ENCODE assay signal across 8 cellular contexts in genomic region chr5:139648205-139649081, GRCh38. TPM values are rescaled to one million over a fixed set of nuclear protein-coding genes. Genes with fewer than 3 reads are reported as not detected.
DNase-seq lines count a peak whose midpoint lies in the region; ATAC-seq and TF ChIP-seq lines count a peak whose summit lies in the region.

TSS of gene CXXC5 (plus strand) at chr5:139648349. CDS start at chr5:139680524, 32,175 bp downstream.

- DNase-seq in activated CD4-positive, alpha-beta T cell treated with anti-CD3 and anti-CD28 coated beads for 36 hours: peak; percentile 75
- no peak for DNase-seq in activated CD4-positive, alpha-beta T cell treated with anti-CD3 and anti-CD28 coated beads for 1 hour
- DNase-seq in NCI-H774 (lab: John Stamatoyannopoulos, UW): peak; percentile 41
- DNase-seq in activated T-cell treated with anti-CD3 and anti-CD28 coated beads, Interleukin-2, amount 50 U/mL, for 48 hours: peak; percentile 55 to 71
- peak; percentile 90 for DNase-seq in fibroblast of gingiva (ENCODE audit: low read depth)
- peak; percentile 84 for DNase-seq in testis

- CTCF ChIA-PET in activated CD4-positive, alpha-beta T cell treated with anti-CD3 and anti-CD28 coated beads for 36 hours (lab: Charles Lee): interaction anchor here (0.8 to 1.5 kb wide), 11 partner anchors 10 to 512 kb away, joined by 3 to 8 read pairs (median 3); no protein-coding TSS in a partner anchor

- H3K9ac ChIP-seq in mucosa of stomach (ENCODE audit: low read length): peak within 1 kb of the TSS; percentile 85

- H3K27ac ChIP-seq in testis: peak within 1 kb of the TSS; percentile 52 to 73

- no peaks in the 10 kb centered on the region for H3K9me3 Mint-ChIP-seq in activated CD4-positive, alpha-beta T cell treated with anti-CD3 and anti-CD28 coated beads for 36 hours (ENCODE audit: low read depth)

- ATAC-seq in activated CD4-positive, alpha-beta T cell treated with anti-CD3 and anti-CD28 coated beads for 36 hours: peak; percentile 47
- peak; percentile 28 for ATAC-seq in HG03108 (IDR thresholded peaks at IDR 0.05; ENCODE audit: unreplicated experiment)

- POLR2A ChIA-PET in activated CD4-positive, alpha-beta T cell treated with anti-CD3 and anti-CD28 coated beads for 36 hours (lab: Charles Lee): interaction anchor here (1.2 kb wide), 1 partner anchor 11 kb away, joined by 9 read pairs; no protein-coding TSS in a partner anchor

- WGBS in testis, 2 donors: 0 to 1% methylated on average over 6 to 66 of the region's 106 CpGs

- H3K4me1 Mint-ChIP-seq in activated CD4-positive, alpha-beta T cell treated with anti-CD3 and anti-CD28 coated beads for 36 hours: peaks cover 35% of the 10 kb centered on the region

- H3K36me3 ChIP-seq in mucosa of stomach (ENCODE audit: control insufficient read depth, insufficient read depth, low read length): no peaks in the 10 kb centered on the region
- no peaks in the 10 kb centered on the region for H3K36me3 ChIP-seq in testis (ENCODE audit: low read depth, missing control alignments)

- TF ChIP-seq POLR2A in testis (IDR thresholded peaks at IDR 0.05): no peak

- TF ChIP-seq CTCF in testis (IDR thresholded peaks at IDR 0.05): no peak

- H3K4me3 Mint-ChIP-seq in activated CD4-positive, alpha-beta T cell treated with anti-CD3 and anti-CD28 coated beads for 36 hours: peak within 1 kb of the TSS; percentile 43

- H3K4me1 ChIP-seq in mucosa of stomach (ENCODE audit: control insufficient read depth, insufficient read depth, low read length): peaks cover 46% of the 10 kb centered on the region
- peaks cover 47% of the 10 kb centered on the region for H3K4me1 ChIP-seq in testis

- H3K36me3 Mint-ChIP-seq in activated CD4-positive, alpha-beta T cell treated with anti-CD3 and anti-CD28 coated beads for 36 hours (ENCODE audit: low read depth): no peaks in the 10 kb centered on the region

- H3K27ac Mint-ChIP-seq in activated CD4-positive, alpha-beta T cell treated with anti-CD3 and anti-CD28 coated beads for 36 hours: no peak within 1 kb of the TSS

- H3K4me3 ChIP-seq in mucosa of stomach (ENCODE audit: low read length): peak within 1 kb of the TSS; percentile 69
- H3K4me3 ChIP-seq in testis: peak within 1 kb of the TSS; percentile 71 to 72

- peaks cover 50% of the 10 kb centered on the region for H3K27me3 Mint-ChIP-seq in activated CD4-positive, alpha-beta T cell treated with anti-CD3 and anti-CD28 coated beads for 36 hours

- H3K27me3 ChIP-seq in mucosa of stomach (ENCODE audit: control insufficient read depth, insufficient read depth, low read length): peaks cover 8% of the 10 kb centered on the region
- no peaks in the 10 kb centered on the region for H3K27me3 ChIP-seq in testis

- intact Hi-C loops in activated CD4-positive, alpha-beta T cell treated with anti-CD3 and anti-CD28 coated beads for 36 hours (cut with DNase I, micrococcal nuclease): loop anchor here (1.0 to 5.0 kb wide), 3 partner anchors 11 to 199 kb away; no protein-coding TSS in a partner anchor
- intact Hi-C loops in testis (cut with DNase I; ENCODE audit: low total_unique reads): no loop called here

- no peaks in the 10 kb centered on the region for H3K9me3 ChIP-seq in mucosa of stomach (ENCODE audit: control insufficient read depth, low read length)
- no peaks in the 10 kb centered on the region for H3K9me3 ChIP-seq in testis

RNA-seq across cellular contexts. Expression of gene CXXC5, which starts in this region (rescaled TPM):
- 1 to 10 TPM in 1 of 2 experiments, under 1 TPM in 1; 0.82 to 1.1 TPM for total RNA-seq in activated CD4-positive, alpha-beta T cell treated with anti-CD3 and anti-CD28 coated beads for 36 hours
- 10 to 100 TPM; 71.1 to 78.3 TPM for total RNA-seq in testis
- 94.7 TPM for polyA plus RNA-seq in testis (ENCODE audit: insufficient read depth, low read depth, low replicate concordance)

Comparison
In these comparisons a context has a peak if more than half of its experiments do, and no peak if none do; other contexts are left out.
1. RNA of gene CXXC5 (total RNA-seq): 71.1 to 78.3 TPM in testis; 0.82 to 1.1 TPM in activated CD4-positive, alpha-beta T cell treated with anti-CD3 and anti-CD28 coated beads for 36 hours; every median in the first group is over 10 times any median in the second.